Comparison of ENCODE assay signal across 14 cellular contexts in genomic region chr9:101219030-101219429, GRCh38.
"Had no signal": no experiment of that assay in that cellular context is flagged by ENCODE, and none has a peak within 500 bp of the region (broad histone marks: within the 10 kb centered on the region; RNA-seq: fewer than 3 reads in every experiment).

No MANE protein-coding gene starts in this region.

- H3K9ac ChIP-seq: SK-N-SH had no signal

- DNase-seq: KBM-7, MM.1S, NCI-H1092 treated with DMSO at 0.1 percent for 48 hours, NCI-H1436, NCI-H187, NCI-H2029 treated with DMSO at 0.1 percent for 48 hours, NCI-H2227 treated with DMSO at 0.1 percent for 48 hours, NCI-H526 treated with DMSO at 0.1 percent for 48 hours, SHP77, SK-N-SH, SW 1271, T-cell had no signal

- ATAC-seq: Panc1, T-cell had no signal

- H3K9me2 ChIP-seq: SK-N-SH had no signal

- H3K9me3 ChIP-seq: SK-N-SH had no signal

- H3K4me2 ChIP-seq: SK-N-SH had no signal

- H3K27ac ChIP-seq: RWPE1 had no signal
